In the genomic region with DNA sequence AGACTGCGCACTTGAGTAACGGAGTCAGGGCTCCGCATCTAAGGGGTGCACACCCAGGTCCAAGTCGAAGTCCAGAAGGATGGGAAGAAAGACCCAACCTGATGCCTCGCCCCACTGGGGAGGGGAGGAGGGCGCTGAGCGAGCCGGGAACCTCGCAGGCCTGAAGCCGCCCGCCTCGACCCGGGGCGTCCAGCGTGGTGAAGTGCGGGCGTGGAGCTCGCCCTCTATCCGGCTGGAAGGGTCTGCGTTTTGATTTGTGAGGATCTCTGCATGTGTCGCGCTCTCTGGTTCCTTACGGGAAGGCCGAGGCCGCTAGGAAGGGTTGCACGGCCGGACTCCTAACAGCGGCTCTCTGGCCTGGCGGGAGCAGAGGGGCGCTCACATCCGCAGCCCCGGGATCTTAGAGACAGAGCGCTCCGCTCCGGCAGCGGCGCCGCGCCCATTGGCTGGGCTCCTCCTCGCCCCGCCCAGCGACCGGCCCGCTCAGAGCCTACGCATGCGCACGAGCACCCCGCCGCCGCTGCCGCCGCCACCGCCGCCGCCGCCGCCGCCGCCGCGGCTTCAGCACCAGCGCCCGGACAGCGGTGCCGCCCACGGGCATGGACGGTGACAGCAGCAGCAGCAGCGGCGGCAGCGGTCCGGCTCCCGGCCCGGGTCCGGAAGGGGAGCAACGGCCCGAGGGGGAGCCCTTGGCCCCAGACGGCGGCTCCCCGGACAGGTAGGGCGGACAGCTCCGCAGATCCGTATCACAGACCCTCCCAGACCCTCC, we compare ENCODE assay signal across 8 cellular contexts. TPM values are rescaled to one million over a fixed set of nuclear protein-coding genes. Genes with fewer than 3 reads are reported as not detected.
A peak's percentile ranks its signal among the peaks of the same experiment; 100 is the strongest.
DNase-seq lines count a peak whose midpoint lies in the region; ATAC-seq and TF ChIP-seq lines count a peak whose summit lies in the region.

A gene with protein sequence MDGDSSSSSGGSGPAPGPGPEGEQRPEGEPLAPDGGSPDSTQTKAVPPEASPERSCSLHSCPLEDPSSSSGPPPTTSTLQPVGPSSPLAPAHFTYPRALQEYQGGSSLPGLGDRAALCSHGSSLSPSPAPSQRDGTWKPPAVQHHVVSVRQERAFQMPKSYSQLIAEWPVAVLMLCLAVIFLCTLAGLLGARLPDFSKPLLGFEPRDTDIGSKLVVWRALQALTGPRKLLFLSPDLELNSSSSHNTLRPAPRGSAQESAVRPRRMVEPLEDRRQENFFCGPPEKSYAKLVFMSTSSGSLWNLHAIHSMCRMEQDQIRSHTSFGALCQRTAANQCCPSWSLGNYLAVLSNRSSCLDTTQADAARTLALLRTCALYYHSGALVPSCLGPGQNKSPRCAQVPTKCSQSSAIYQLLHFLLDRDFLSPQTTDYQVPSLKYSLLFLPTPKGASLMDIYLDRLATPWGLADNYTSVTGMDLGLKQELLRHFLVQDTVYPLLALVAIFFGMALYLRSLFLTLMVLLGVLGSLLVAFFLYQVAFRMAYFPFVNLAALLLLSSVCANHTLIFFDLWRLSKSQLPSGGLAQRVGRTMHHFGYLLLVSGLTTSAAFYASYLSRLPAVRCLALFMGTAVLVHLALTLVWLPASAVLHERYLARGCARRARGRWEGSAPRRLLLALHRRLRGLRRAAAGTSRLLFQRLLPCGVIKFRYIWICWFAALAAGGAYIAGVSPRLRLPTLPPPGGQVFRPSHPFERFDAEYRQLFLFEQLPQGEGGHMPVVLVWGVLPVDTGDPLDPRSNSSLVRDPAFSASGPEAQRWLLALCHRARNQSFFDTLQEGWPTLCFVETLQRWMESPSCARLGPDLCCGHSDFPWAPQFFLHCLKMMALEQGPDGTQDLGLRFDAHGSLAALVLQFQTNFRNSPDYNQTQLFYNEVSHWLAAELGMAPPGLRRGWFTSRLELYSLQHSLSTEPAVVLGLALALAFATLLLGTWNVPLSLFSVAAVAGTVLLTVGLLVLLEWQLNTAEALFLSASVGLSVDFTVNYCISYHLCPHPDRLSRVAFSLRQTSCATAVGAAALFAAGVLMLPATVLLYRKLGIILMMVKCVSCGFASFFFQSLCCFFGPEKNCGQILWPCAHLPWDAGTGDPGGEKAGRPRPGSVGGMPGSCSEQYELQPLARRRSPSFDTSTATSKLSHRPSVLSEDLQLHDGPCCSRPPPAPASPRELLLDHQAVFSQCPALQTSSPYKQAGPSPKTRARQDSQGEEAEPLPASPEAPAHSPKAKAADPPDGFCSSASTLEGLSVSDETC (N-terminal part only) (plus strand): TSS at position 497 of the 769 bp plus-strand sequence. CDS start 103 bp downstream, at position 600.

- peak within 1 kb of the TSS; percentile 83 for H3K4me3 Mint-ChIP-seq in T-helper 1 cell treated with Interleukin-12 subunit alpha and Interleukin-12 subunit beta and Interleukin-4 antibody, amounts not matched to agents 30 μg/mL and 1 μg/mL, for 36 hours

- in situ Hi-C loops in transverse colon (cut with MboI; ENCODE audit: low pct_ligation_motif_present in 1 of 4, low pct_unique_long_range_greater_than_20kb in 1 of 4, low sequenced_read_pairs in 3 of 4), result no loop called here

- intact Hi-C loops in adrenal gland (cut with DNase I) (no loop called here), heart right ventricle (cut with DNase I) (no loop called here), posterior cingulate gyrus (cut with DNase I) (no loop called here), transverse colon (cut with DNase I; ENCODE audit: low total_unique reads) (no loop called here)

- WGBS in adrenal gland, 4 donors, result 4 to 15% (median 5%) methylated on average over 16 to 82 of the region's 82 CpGs
- WGBS in heart right ventricle, 2 donors, result 3 to 4% methylated on average over 62 to 82 of the region's 82 CpGs
- WGBS in transverse colon (ENCODE audit: low coverage in 1 of 2), 2 donors, result 3% methylated on average over 44 of the region's 82 CpGs; no CpG with 5 or more reads in 1 of the 2 donors

- TF ChIP-seq EP300 in transverse colon (IDR thresholded peaks at IDR 0.05; ENCODE audit: low read depth), result no peak

- no peaks in the 10 kb centered on the region for H3K27me3 ChIP-seq in adrenal gland
- peaks cover 0 to 4% (median 0%) of the 10 kb centered on the region in 7 donors for H3K27me3 ChIP-seq in heart right ventricle
- no peaks in the 10 kb centered on the region for H3K27me3 ChIP-seq in transverse colon

- peak within 1 kb of the TSS; percentile 67 for H3K27ac Mint-ChIP-seq in T-helper 1 cell treated with Interleukin-12 subunit alpha and Interleukin-12 subunit beta and Interleukin-4 antibody, amounts not matched to agents 30 μg/mL and 1 μg/mL, for 36 hours

- H3K4me3 ChIP-seq in GM12875 (ENCODE audit: low read depth, low read length) (peak within 1 kb of the TSS; percentile 53), adrenal gland (peak within 1 kb of the TSS in 2 of 4 donors; percentile 24 to 55), heart right ventricle (peak within 1 kb of the TSS; percentile 21 to 80 (median 58)), transverse colon (peak within 1 kb of the TSS; percentile 28 to 57 (median 34))

- H3K4me1 Mint-ChIP-seq in T-helper 1 cell treated with Interleukin-12 subunit alpha and Interleukin-12 subunit beta and Interleukin-4 antibody, amounts not matched to agents 30 μg/mL and 1 μg/mL, for 36 hours (ENCODE audit: low read depth), result peaks cover 6% of the 10 kb centered on the region

- H3K36me3 ChIP-seq in adrenal gland (replicated peaks in 1 of 2), result no peaks in the 10 kb centered on the region
- H3K36me3 ChIP-seq in heart right ventricle, result no peaks in the 10 kb centered on the region
- peaks cover 0 to 5% (median 0%) of the 10 kb centered on the region in 4 donors for H3K36me3 ChIP-seq in transverse colon

- peak; percentile 91 for ATAC-seq in HG02759 (IDR thresholded peaks at IDR 0.05; ENCODE audit: unreplicated experiment)
- peak; percentile 76 to 95 (median 94) for ATAC-seq in heart right ventricle

- peaks cover 31% of the 10 kb centered on the region for H3K27me3 Mint-ChIP-seq in T-helper 1 cell treated with Interleukin-12 subunit alpha and Interleukin-12 subunit beta and Interleukin-4 antibody, amounts not matched to agents 30 μg/mL and 1 μg/mL, for 36 hours (ENCODE audit: low read depth)

- H3K36me3 Mint-ChIP-seq in T-helper 1 cell treated with Interleukin-12 subunit alpha and Interleukin-12 subunit beta and Interleukin-4 antibody, amounts not matched to agents 30 μg/mL and 1 μg/mL, for 36 hours (ENCODE audit: low read depth), result no peaks in the 10 kb centered on the region

- H3K4me1 ChIP-seq in adrenal gland (replicated peaks in 1 of 2), result peaks cover 5 to 16% of the 10 kb centered on the region in 2 donors
- peaks cover 4 to 29% (median 17%) of the 10 kb centered on the region in 9 donors for H3K4me1 ChIP-seq in heart right ventricle
- peaks cover 18 to 47% (median 30%) of the 10 kb centered on the region in 4 donors for H3K4me1 ChIP-seq in transverse colon

- peak within 1 kb of the TSS in 1 of 5 donors; percentile 57 for H3K27ac ChIP-seq in adrenal gland
- peak within 1 kb of the TSS in 4 of 10 donors; percentile 24 to 46 (median 35) for H3K27ac ChIP-seq in heart right ventricle
- H3K27ac ChIP-seq in transverse colon, result peak within 1 kb of the TSS; percentile 78 to 98 (median 87)

- H3K9me3 Mint-ChIP-seq in T-helper 1 cell treated with Interleukin-12 subunit alpha and Interleukin-12 subunit beta and Interleukin-4 antibody, amounts not matched to agents 30 μg/mL and 1 μg/mL, for 36 hours, result no peaks in the 10 kb centered on the region

- DNase-seq in NCI-H128 (lab: John Stamatoyannopoulos, UW; ENCODE audit: unreplicated experiment), result peak; percentile 58
- peak; percentile 82 to 92 (median 87) for DNase-seq in adrenal gland
- DNase-seq in heart right ventricle, result peak; percentile 85 to 92
- peak; percentile 77 to 98 (median 84) for DNase-seq in posterior cingulate gyrus
- peak; percentile 92 for DNase-seq in transverse colon

- TF ChIP-seq CTCF in GM12875 (IDR thresholded peaks at IDR 0.05; ENCODE audit: borderline replicate concordance, insufficient read depth, low read depth, low read length), result no peak
- TF ChIP-seq CTCF in adrenal gland (IDR thresholded peaks at IDR 0.05), result no peak
- no peak for TF ChIP-seq CTCF in heart right ventricle (IDR thresholded peaks at IDR 0.05)
- TF ChIP-seq CTCF in transverse colon (IDR thresholded peaks at IDR 0.05), result peak in 1 of 5 experiments; percentile 10

- TF ChIP-seq POLR2A in adrenal gland (IDR thresholded peaks at IDR 0.05) (no peak), transverse colon (IDR thresholded peaks at IDR 0.05) (peak; percentile 80)

- H3K9me3 ChIP-seq in adrenal gland (replicated peaks in 1 of 3), result no peaks in the 10 kb centered on the region
- no peaks in the 10 kb centered on the region for H3K9me3 ChIP-seq in heart right ventricle
- H3K9me3 ChIP-seq in transverse colon, result no peaks in the 10 kb centered on the region

RNA-seq across cellular contexts. Expression of the gene that starts here (rescaled TPM):
- 1 to 10 TPM in 4 of 8 donors, under 1 TPM in 3, not detected in 1; 0.36 to 3.6 (median 1.0) TPM for total RNA-seq in adrenal gland
- polyA plus RNA-seq in adrenal gland, result 10 to 100 TPM in 2 of 3 donors, 1 to 10 TPM in 1; 1.8 to 19.4 (median 10.3) TPM
- 1 to 10 TPM in 2 of 10 donors, under 1 TPM in 8; 0.08 to 1.3 (median 0.71) TPM for total RNA-seq in heart right ventricle
- polyA plus RNA-seq in heart right ventricle, result 1 to 10 TPM in 1 of 2 donors, under 1 TPM in 1; 0.16 to 2.7 TPM
- 10 to 100 TPM in 2 of 4 donors, 1 to 10 TPM in 2; 8.6 to 12.9 (median 10.9) TPM for total RNA-seq in transverse colon
